19 cellular contexts compared by ENCODE assay signal in genomic region chr9:129400001-129400970, GRCh38.
DNase-seq lines count a peak whose midpoint lies in the region; ATAC-seq and TF ChIP-seq lines count a peak whose summit lies in the region.
"Had no signal": no experiment of that assay in that cellular context is flagged by ENCODE, and none has a peak within 500 bp of the region (broad histone marks: within the 10 kb centered on the region; RNA-seq: fewer than 3 reads in every experiment).

No MANE protein-coding gene starts in this region.

- H3K9me3 ChIP-seq in neural progenitor cell (ENCODE audit: low read depth): no peaks in the 10 kb centered on the region
- H3K9me3 ChIP-seq in vagina: no peaks in the 10 kb centered on the region
- no peaks in the 10 kb centered on the region for H3K9me3 ChIP-seq in colonic mucosa

- no peaks in the 10 kb centered on the region for H3K79me2 ChIP-seq in neural progenitor cell (ENCODE audit: low read depth)

- no peak overlapping the region for H3K4me3 Mint-ChIP-seq in activated naive CD8-positive, alpha-beta T cell treated with anti-CD3 and anti-CD28 coated beads, Interleukin-2, amount 10 ng/mL, durations not matched to agents 7 days and 5 days
- H3K4me3 Mint-ChIP-seq in activated naive CD8-positive, alpha-beta T cell treated with anti-CD3 and anti-CD28 coated beads for 36 hours: no peak overlapping the region
- H3K4me3 Mint-ChIP-seq in neural progenitor cell (no peak overlapping the region), endothelial cell (ENCODE audit: unreplicated experiment) (no peak overlapping the region)

- peaks cover 1% of the 10 kb centered on the region for H3K4me1 Mint-ChIP-seq in activated naive CD8-positive, alpha-beta T cell treated with anti-CD3 and anti-CD28 coated beads, Interleukin-2, amount 10 ng/mL, durations not matched to agents 7 days and 5 days
- H3K4me1 Mint-ChIP-seq in activated naive CD8-positive, alpha-beta T cell treated with anti-CD3 and anti-CD28 coated beads for 36 hours: no peaks in the 10 kb centered on the region
- peaks cover 42% of the 10 kb centered on the region for H3K4me1 Mint-ChIP-seq in neural progenitor cell
- peaks cover 19% of the 10 kb centered on the region for H3K4me1 Mint-ChIP-seq in endothelial cell (ENCODE audit: unreplicated experiment)

- H2AFZ ChIP-seq in neural progenitor cell (replicated peaks): no peak overlapping the region

- H3K27me3 ChIP-seq in neural progenitor cell (peaks cover 5% of the 10 kb centered on the region), vagina (no peaks in the 10 kb centered on the region), colonic mucosa (no peaks in the 10 kb centered on the region)

- no peaks in the 10 kb centered on the region for H3K36me3 Mint-ChIP-seq in activated naive CD8-positive, alpha-beta T cell treated with anti-CD3 and anti-CD28 coated beads, Interleukin-2, amount 10 ng/mL, durations not matched to agents 7 days and 5 days
- no peaks in the 10 kb centered on the region for H3K36me3 Mint-ChIP-seq in activated naive CD8-positive, alpha-beta T cell treated with anti-CD3 and anti-CD28 coated beads for 36 hours
- H3K36me3 Mint-ChIP-seq in neural progenitor cell (no peaks in the 10 kb centered on the region), endothelial cell (ENCODE audit: low read depth, unreplicated experiment) (no peaks in the 10 kb centered on the region)

- no peak for ATAC-seq in activated naive CD8-positive, alpha-beta T cell treated with anti-CD3 and anti-CD28 coated beads, Interleukin-2, amount 10 ng/mL, durations not matched to agents 7 days and 5 days (ENCODE audit: low read depth)
- no peak for ATAC-seq in left cardiac atrium
- ATAC-seq: activated CD4-positive, CD25-positive, alpha-beta regulatory T cell treated with anti-CD3 and anti-CD28 coated beads, Interleukin-2, amount 50 U/mL, for 24 hours; PC-3 had no signal

- DNase-seq in activated naive CD8-positive, alpha-beta T cell treated with anti-CD3 and anti-CD28 coated beads, Interleukin-2, amount 10 ng/mL, durations not matched to agents 7 days and 5 days: no peak
- no peak for DNase-seq in activated naive CD8-positive, alpha-beta T cell treated with anti-CD3 and anti-CD28 coated beads for 36 hours
- DNase-seq in left cardiac atrium (peak; percentile 19), neural progenitor cell (ENCODE audit: low spot score) (no peak), vagina (ENCODE audit: extremely low spot score in 2 of 2) (no peak), H4 (ENCODE audit: low spot score) (no peak), endothelial cell (ENCODE audit: low spot score) (no peak), colonic mucosa (no peak)
- DNase-seq: 8988T; activated effector memory CD4-positive, alpha-beta T cell treated with anti-CD3 and anti-CD28 coated beads, Interleukin-2, amount 50 U/mL, for 16 hours; cerebellar nuclear complex; Kasumi-1; NCI-H82; nucleus accumbens; PC-3; stimulated activated CD4-positive, alpha-beta T cell treated with anti-CD3 and anti-CD28 coated beads, Interleukin-2, amount 100 ng/mL, for 48 hours; substantia nigra; T-helper 9 cell had no signal

- H3K4me1 ChIP-seq in neural progenitor cell (peaks cover 34% of the 10 kb centered on the region), vagina (peaks cover 43% of the 10 kb centered on the region), colonic mucosa (no peaks in the 10 kb centered on the region)

- TF ChIP-seq POLR2A in vagina (IDR thresholded peaks at IDR 0.05): no peak

- H3K9ac ChIP-seq in neural progenitor cell: no peak overlapping the region
- no peak overlapping the region for H3K9ac ChIP-seq in colonic mucosa (ENCODE audit: low read depth in 2 of 2, low read length in 2 of 2)

- H3K4me2 ChIP-seq in neural progenitor cell: no peak overlapping the region

- peaks cover 21% of the 10 kb centered on the region for H3F3A ChIP-seq in neural progenitor cell (ENCODE audit: low read depth)

- no peak overlapping the region for H3K27ac ChIP-seq in neural progenitor cell
- H3K27ac ChIP-seq in vagina: peak overlapping the region; percentile 96
- H3K27ac ChIP-seq in colonic mucosa: no peak overlapping the region

- H3K4me3 ChIP-seq in neural progenitor cell: no peak overlapping the region
- no peak overlapping the region for H3K4me3 ChIP-seq in vagina
- no peak overlapping the region for H3K4me3 ChIP-seq in colonic mucosa

- H4K20me1 ChIP-seq in neural progenitor cell (ENCODE audit: low read depth): no peaks in the 10 kb centered on the region

- intact Hi-C loops in left cardiac atrium (cut with DNase I) (no loop called here), vagina (cut with DNase I) (no loop called here), colonic mucosa (cut with DNase I) (no loop called here)

- H3K27ac Mint-ChIP-seq in activated naive CD8-positive, alpha-beta T cell treated with anti-CD3 and anti-CD28 coated beads, Interleukin-2, amount 10 ng/mL, durations not matched to agents 7 days and 5 days: peak overlapping the region; percentile 19
- H3K27ac Mint-ChIP-seq in activated naive CD8-positive, alpha-beta T cell treated with anti-CD3 and anti-CD28 coated beads for 36 hours: no peak overlapping the region
- H3K27ac Mint-ChIP-seq in neural progenitor cell (peak overlapping the region; percentile 91), endothelial cell (ENCODE audit: unreplicated experiment) (no peak overlapping the region)

- POLR2A ChIA-PET in activated naive CD8-positive, alpha-beta T cell treated with anti-CD3 and anti-CD28 coated beads, Interleukin-2, amount 10 ng/mL, durations not matched to agents 7 days and 5 days (lab: Charles Lee): no interaction called here

- H3K9me3 Mint-ChIP-seq in activated naive CD8-positive, alpha-beta T cell treated with anti-CD3 and anti-CD28 coated beads, Interleukin-2, amount 10 ng/mL, durations not matched to agents 7 days and 5 days: no peaks in the 10 kb centered on the region
- no peaks in the 10 kb centered on the region for H3K9me3 Mint-ChIP-seq in activated naive CD8-positive, alpha-beta T cell treated with anti-CD3 and anti-CD28 coated beads for 36 hours
- H3K9me3 Mint-ChIP-seq in neural progenitor cell (no peaks in the 10 kb centered on the region), endothelial cell (ENCODE audit: unreplicated experiment) (no peaks in the 10 kb centered on the region)

- H3K36me3 ChIP-seq in neural progenitor cell (no peaks in the 10 kb centered on the region), vagina (no peaks in the 10 kb centered on the region), colonic mucosa (no peaks in the 10 kb centered on the region)

- TF ChIP-seq CTCF in neural progenitor cell (IDR thresholded peaks at IDR 0.05): no peak
- no peak for TF ChIP-seq CTCF in vagina (IDR thresholded peaks at IDR 0.05)
- TF ChIP-seq CTCF in endothelial cell (IDR thresholded peaks at IDR 0.05; ENCODE audit: unreplicated experiment): no peak
- no peak for TF ChIP-seq CTCF in colonic mucosa (IDR thresholded peaks at IDR 0.05)

- peaks cover 2% of the 10 kb centered on the region for H3K27me3 Mint-ChIP-seq in activated naive CD8-positive, alpha-beta T cell treated with anti-CD3 and anti-CD28 coated beads, Interleukin-2, amount 10 ng/mL, durations not matched to agents 7 days and 5 days
- H3K27me3 Mint-ChIP-seq in activated naive CD8-positive, alpha-beta T cell treated with anti-CD3 and anti-CD28 coated beads for 36 hours: no peaks in the 10 kb centered on the region
- H3K27me3 Mint-ChIP-seq in neural progenitor cell (ENCODE audit: insufficient read depth, low read depth): peaks cover 3% of the 10 kb centered on the region
- peaks cover 6% of the 10 kb centered on the region for H3K27me3 Mint-ChIP-seq in endothelial cell (ENCODE audit: unreplicated experiment)

Comparison
In these comparisons a context has a peak if more than half of its experiments do, and no peak if none do; other contexts are left out.
1. H3K27ac Mint-ChIP-seq: peak in activated naive CD8-positive, alpha-beta T cell treated with anti-CD3 and anti-CD28 coated beads, Interleukin-2, amount 10 ng/mL, durations not matched to agents 7 days and 5 days (single experiment) and neural progenitor cell (single experiment); none in activated naive CD8-positive, alpha-beta T cell treated with anti-CD3 and anti-CD28 coated beads for 36 hours (single experiment) and endothelial cell (single experiment).